In the genomic region with DNA sequence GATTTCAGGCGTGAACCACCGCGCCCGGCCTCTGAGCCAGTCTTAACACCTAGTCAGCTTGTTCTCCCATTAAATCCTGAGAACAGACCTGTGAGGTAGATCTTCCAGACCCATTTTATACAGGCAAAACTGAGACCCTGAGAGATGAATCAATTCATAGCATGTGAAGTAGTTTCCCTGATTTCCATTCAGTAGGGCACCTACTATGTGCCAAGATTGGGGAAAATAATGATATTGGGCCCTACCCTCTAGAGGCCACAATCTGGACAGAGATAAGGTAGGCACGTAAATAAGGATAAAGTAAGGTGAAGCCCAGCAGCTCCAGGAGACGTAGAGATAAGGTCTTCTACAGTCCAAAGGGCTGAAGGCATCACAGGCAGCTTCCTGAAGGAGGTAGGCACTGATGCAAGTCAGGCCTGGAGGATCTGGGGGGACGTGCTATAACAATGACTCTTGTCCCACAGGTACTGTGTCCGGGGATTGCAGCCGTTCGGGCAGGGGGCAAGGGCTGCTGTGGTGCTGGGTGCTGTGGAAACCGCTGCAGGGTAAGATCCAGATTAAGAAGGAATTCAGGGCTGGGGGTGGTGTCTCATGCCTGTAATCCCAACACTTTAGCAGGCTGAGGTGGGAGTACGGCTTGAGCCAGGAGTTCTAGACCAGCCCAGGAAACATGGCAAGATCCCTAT, we compare ENCODE assay signal across 20 cellular contexts. TPM values are rescaled to one million over a fixed set of nuclear protein-coding genes. Genes with fewer than 3 reads are reported as not detected.
A peak's percentile ranks its signal among the peaks of the same experiment; 100 is the strongest.
DNase-seq lines count a peak whose midpoint lies in the region; ATAC-seq, FAIRE-seq and TF ChIP-seq lines count a peak whose summit lies in the region.
"Had no signal": no experiment of that assay in that cellular context is flagged by ENCODE, and none has a peak within 500 bp of the region (broad histone marks: within the 10 kb centered on the region; RNA-seq: fewer than 3 reads in every experiment).

No MANE protein-coding gene starts in this region.

- TF ChIP-seq CTCF in K562 (IDR thresholded peaks at IDR 0.05 in 2 of 3, conservative IDR thresholded peaks at IDR 0.05 in 1 of 3; ENCODE audit: insufficient read depth in 2 of 3, low read depth in 1 of 3, low read length in 3 of 3) (no peak), hepatocyte (IDR thresholded peaks at IDR 0.05; ENCODE audit: poor library complexity) (no peak), ovary (IDR thresholded peaks at IDR 0.05) (no peak)

- no peak overlapping the region for H3K9ac ChIP-seq in K562 (ENCODE audit: insufficient read depth in 1 of 2, low read depth in 2 of 2, low read length in 2 of 2)

- H3K27ac ChIP-seq in K562 (ENCODE audit: extremely low read depth, low read depth, low read length) (no peak overlapping the region), hepatocyte (no peak overlapping the region), small intestine (ENCODE audit: low read depth in 1 of 2, low read length in 1 of 2) (peak overlapping the region in 1 of 2 donors; percentile 63), ovary (no peak overlapping the region)

- 6% methylated on average over 12 of the region's 12 CpGs for WGBS in K562 (ENCODE audit: insufficient coverage, low coverage, missing lambda C conversion rate)
- 81% methylated on average over 12 of the region's 12 CpGs for WGBS in hepatocyte (ENCODE audit: low lambda C conversion rate, missing lambda C conversion rate)
- 60 to 76% (median 64%) methylated on average over 12 of the region's 12 CpGs for WGBS in small intestine, 3 donors
- 72 to 87% (median 74%) methylated on average over 12 of the region's 12 CpGs for WGBS in ovary, 3 donors

- TF ChIP-seq RAD21 in K562 (CRISPR knock-in tag; conservative IDR thresholded peaks at IDR 0.05 in 1 of 2, IDR thresholded peaks at IDR 0.05 in 1 of 2) = no peak

- in situ Hi-C loops in K562 (cut with MboI) = no loop called here

- H3K9me1 ChIP-seq in K562 (ENCODE audit: control insufficient read depth, insufficient read depth, low read length) = no peaks in the 10 kb centered on the region

- peaks cover 3 to 26% of the 10 kb centered on the region in 2 experiments; a peak in 3 of 5 replicates for H3K27me3 ChIP-seq in K562 (ENCODE audit: control insufficient read depth in 2 of 2, insufficient read depth in 2 of 2, low read length in 2 of 2)
- H3K27me3 ChIP-seq in hepatocyte = no peaks in the 10 kb centered on the region
- H3K27me3 ChIP-seq in small intestine (ENCODE audit: control insufficient read depth in 2 of 2, insufficient read depth in 2 of 2, low read length in 2 of 2) = peaks cover 0 to 5% of the 10 kb centered on the region in 2 donors
- H3K27me3 ChIP-seq in ovary = no peaks in the 10 kb centered on the region

- H3K9me3 ChIP-seq in K562 (replicated peaks; ENCODE audit: control insufficient read depth, insufficient read depth, low read depth, low read length) = no peaks in the 10 kb centered on the region
- no peaks in the 10 kb centered on the region for H3K9me3 ChIP-seq in hepatocyte (ENCODE audit: low read depth)
- no peaks in the 10 kb centered on the region for H3K9me3 ChIP-seq in small intestine (ENCODE audit: control insufficient read depth, low read depth)
- no peaks in the 10 kb centered on the region for H3K9me3 ChIP-seq in ovary
- H3K9me3 ChIP-seq: HAP-1 had no signal

- intact Hi-C loops in K562 (cut with micrococcal nuclease) = no loop called here
- intact Hi-C loops in ovary (cut with DNase I) = loop anchor here in 2 of 4 donors (10.0 kb wide), 2 partner anchors 46 to 274 kb away; partner anchors contain the start of genes CXCL16 (in 1 of the 2), MED11 (in 1 of the 2) and ZMYND15 (in 1 of the 2)

- H3K4me3 ChIP-seq in K562 = no peak overlapping the region
- H3K4me3 ChIP-seq in hepatocyte = no peak overlapping the region
- H3K4me3 ChIP-seq in small intestine (ENCODE audit: low read depth in 1 of 2, low read length in 2 of 2) = no peak overlapping the region
- H3K4me3 ChIP-seq in ovary = no peak overlapping the region
- H3K4me3 ChIP-seq: HAP-1 had no signal

- peaks cover 0 to 11% of the 10 kb centered on the region in 2 experiments; a peak in 3 of 5 replicates for H3K4me1 ChIP-seq in K562 (replicated peaks in 1 of 2; ENCODE audit: control insufficient read depth in 2 of 2, insufficient read depth in 2 of 2, low read length in 2 of 2)
- H3K4me1 ChIP-seq in hepatocyte (ENCODE audit: insufficient read depth) = peaks cover 3% of the 10 kb centered on the region
- no peaks in the 10 kb centered on the region for H3K4me1 ChIP-seq in small intestine (ENCODE audit: control insufficient read depth in 2 of 2, insufficient read depth in 1 of 2, low read depth in 1 of 2, low read length in 1 of 2)
- peaks cover 4% of the 10 kb centered on the region for H3K4me1 ChIP-seq in ovary (ENCODE audit: insufficient read depth)
- H3K4me1 ChIP-seq: HAP-1 had no signal

- TF ChIP-seq POLR2A in K562 (conservative IDR thresholded peaks at IDR 0.05) = no peak
- no peak for TF ChIP-seq POLR2A in ovary (IDR thresholded peaks at IDR 0.05)

- no peak for ATAC-seq in K562
- no peak for ATAC-seq in GM21737 (IDR thresholded peaks at IDR 0.05; ENCODE audit: unreplicated experiment)

- no peak overlapping the region for H2AFZ ChIP-seq in K562 (ENCODE audit: low read depth, low read length)
- no peak overlapping the region for H2AFZ ChIP-seq in hepatocyte

- POLR2A ChIA-PET in K562 (lab: Yijun Ruan, JAX) = interaction anchor here (0.6 kb wide), 1 partner anchor 45 kb away, joined by 3 read pairs; no protein-coding TSS in a partner anchor

- H3K4me2 ChIP-seq in K562 (ENCODE audit: insufficient read depth, low read length) (no peak overlapping the region), hepatocyte (no peak overlapping the region)

- no TSS peak for BruUV-seq in K562 (replicated peaks; lab: Mats Ljungman, UMichigan)

- TF ChIP-seq EP300 in K562 (IDR thresholded peaks at IDR 0.05; ENCODE audit: low read length) (no peak), ovary (IDR thresholded peaks at IDR 0.05) (no peak)

- DNase-seq in K562 (ENCODE audit: extremely low read depth in 1 of 4, low spot score in 3 of 4) = no peak
- peak; percentile 26 for DNase-seq in hepatocyte (ENCODE audit: low spot score)
- DNase-seq in small intestine = peak; percentile 86
- DNase-seq in ovary = no peak
- no peak for DNase-seq in globus pallidus (ENCODE audit: low spot score)
- DNase-seq: C1 segment of cervical spinal cord; CD4-positive, alpha-beta memory T cell; COR-L47; DMS153; DND-41; GOT3; HFFc6 had no signal

- H3K79me2 ChIP-seq in K562 (ENCODE audit: control insufficient read depth, insufficient read depth, low read length) (no peaks in the 10 kb centered on the region), hepatocyte (no peaks in the 10 kb centered on the region)

- H3K9me2 ChIP-seq in hepatocyte (replicated peaks; ENCODE audit: insufficient read depth) = no peaks in the 10 kb centered on the region

- CTCF ChIA-PET in K562 (lab: Yijun Ruan, JAX; ENCODE audit: low intra/inter-chr PET ratio) = no interaction called here

- H4K20me1 ChIP-seq in K562 (replicated peaks; ENCODE audit: control insufficient read depth, insufficient read depth, low read length) (no peaks in the 10 kb centered on the region), hepatocyte (ENCODE audit: insufficient read depth, poor library complexity, severe bottlenecking) (no peaks in the 10 kb centered on the region)

- no peak for FAIRE-seq in K562 (lab: Jason Lieb, UNC)
- no peak for FAIRE-seq in small intestine (lab: Jason Lieb, UNC)
- FAIRE-seq: G401.6, GM12892, H54 had no signal

- no peaks in the 10 kb centered on the region for H3K36me3 ChIP-seq in K562 (ENCODE audit: control insufficient read depth, insufficient read depth, low read length)
- no peaks in the 10 kb centered on the region for H3K36me3 ChIP-seq in hepatocyte (replicated peaks; ENCODE audit: insufficient read depth, low read depth)
- H3K36me3 ChIP-seq in small intestine (ENCODE audit: control insufficient read depth in 2 of 2, insufficient read depth in 2 of 2, low read length in 2 of 2) = no peaks in the 10 kb centered on the region
- no peaks in the 10 kb centered on the region for H3K36me3 ChIP-seq in ovary
- H3K36me3 ChIP-seq: HAP-1 had no signal

RNA-seq across cellular contexts. Expression of gene VMO1, which starts 5.7 kb away (rescaled TPM):
- total RNA-seq in K562 (2011; cell fraction: chromatin; rRNA removed; ENCODE audit: low replicate concordance) = not detected in 2 replicates
- total RNA-seq in K562 (2011; cell fraction: nucleolus; rRNA removed) = not detected in 2 replicates
- not detected in 2 replicates for total RNA-seq in K562 (2011; cell fraction: nucleoplasm; rRNA removed)
- total RNA-seq in K562 (2014; rRNA removed) (0.41 TPM in 1 of 2 replicates, not detected in the other), K562 (2014; rRNA removed; fragmentation: Illumina TruSeq; extraction: Trizol) (not detected in 2 replicates), K562 (2015; rRNA removed; fragmentation: Illumina TruSeq; extraction: Trizol) (not detected in 2 replicates), K562 (2021) (0.31 TPM in 1 of 2 replicates, not detected in the other), hepatocyte (0.33 TPM in 1 of 2 replicates, not detected in the other), ovary (1 to 10 TPM in 5 of 7 donors, under 1 TPM in 2; 0.69 to 3.5 (median 1.3) TPM)
- polyA plus RNA-seq in K562 (2011; rRNA removed) (not detected in 2 replicates), K562 (2014; fragmentation: Illumina TruSeq; extraction: Trizol) (not detected in 2 replicates), K562 (2014; fragmentation: Nextera tagmentation; extraction: Ambion mirVana) (not detected), K562 (2014; rRNA removed) (not detected in 2 replicates), hepatocyte (2.7 and 4.3 TPM in 2 replicates), small intestine (1 to 10 TPM; 1.7 to 6.9 (median 6.8) TPM), ovary (1 to 10 TPM in 1 of 2 donors, not detected in 1; 1.1 TPM)
- polyA plus RNA-seq in K562 (2011; cell fraction: cytosol; rRNA removed) = 0.15 and 0.39 TPM in 2 replicates
- polyA plus RNA-seq in K562 (2011; cell fraction: nucleus; rRNA removed) = 0.24 TPM in 1 of 2 replicates, not detected in the other
- 0.30 TPM in 1 of 2 replicates, not detected in the other for polyA plus RNA-seq in K562 (2012)
- not detected in 2 replicates for polyA minus RNA-seq in K562 (2011; rRNA and poly(A)+ RNA removed)
- not detected in 2 replicates for polyA minus RNA-seq in K562 (2011; cell fraction: cytosol; rRNA and poly(A)+ RNA removed)
- not detected in 2 replicates for polyA minus RNA-seq in K562 (2011; cell fraction: nucleus; rRNA and poly(A)+ RNA removed)
- total RNA-seq: A172 had no signal
- polyA plus RNA-seq: CD4-positive, alpha-beta memory T cell had no signal

RNA-seq across cellular contexts. Expression of gene GLTPD2, which starts 8.3 kb away (rescaled TPM):
- not detected in 2 replicates for total RNA-seq in K562 (2011; cell fraction: chromatin; rRNA removed; ENCODE audit: low replicate concordance)
- not detected in 2 replicates for total RNA-seq in K562 (2011; cell fraction: nucleolus; rRNA removed)
- not detected in 2 replicates for total RNA-seq in K562 (2011; cell fraction: nucleoplasm; rRNA removed)
- total RNA-seq in K562 (2014; rRNA removed) = not detected in 2 replicates
- total RNA-seq in K562 (2014; rRNA removed; fragmentation: Illumina TruSeq; extraction: Trizol) = not detected in 2 replicates
- total RNA-seq in K562 (2015; rRNA removed; fragmentation: Illumina TruSeq; extraction: Trizol) = not detected in 2 replicates
- not detected in 2 replicates for total RNA-seq in K562 (2021)
- polyA plus RNA-seq in K562 (2011; rRNA removed) = not detected in 2 replicates
- polyA plus RNA-seq in K562 (2011; cell fraction: cytosol; rRNA removed) = not detected in 2 replicates
- polyA plus RNA-seq in K562 (2011; cell fraction: nucleus; rRNA removed) = not detected in 2 replicates
- 0.12 and 0.22 TPM in 2 replicates for polyA plus RNA-seq in K562 (2012)
- not detected in 2 replicates for polyA plus RNA-seq in K562 (2014; fragmentation: Illumina TruSeq; extraction: Trizol)
- not detected for polyA plus RNA-seq in K562 (2014; fragmentation: Nextera tagmentation; extraction: Ambion mirVana)
- not detected in 2 replicates for polyA plus RNA-seq in K562 (2014; rRNA removed)
- not detected in 2 replicates for polyA minus RNA-seq in K562 (2011; rRNA and poly(A)+ RNA removed)
- polyA minus RNA-seq in K562 (2011; cell fraction: cytosol; rRNA and poly(A)+ RNA removed) = not detected in 2 replicates
- polyA minus RNA-seq in K562 (2011; cell fraction: nucleus; rRNA and poly(A)+ RNA removed) = not detected in 2 replicates
- 36.4 and 40.1 TPM in 2 replicates for total RNA-seq in hepatocyte
- 80.7 and 100.0 TPM in 2 replicates for polyA plus RNA-seq in hepatocyte
- polyA plus RNA-seq in small intestine = 10 to 100 TPM in 2 of 3 donors, 1 to 10 TPM in 1; 4.2 to 49.4 (median 21.2) TPM
- total RNA-seq in ovary = not detected
- not detected for polyA plus RNA-seq in ovary
- total RNA-seq: A172; A673; CD4-positive, alpha-beta memory T cell; HFFc6 had no signal
- polyA plus RNA-seq: BJ; CD4-positive, alpha-beta memory T cell had no signal

RNA-seq across cellular contexts. Expression of gene TM4SF5, which starts 8.8 kb away (rescaled TPM):
- not detected in 2 replicates for total RNA-seq in K562 (2011; cell fraction: chromatin; rRNA removed; ENCODE audit: low replicate concordance)
- total RNA-seq in K562 (2011; cell fraction: nucleolus; rRNA removed) = not detected in 2 replicates
- total RNA-seq in K562 (2011; cell fraction: nucleoplasm; rRNA removed) = not detected in 2 replicates
- total RNA-seq in K562 (2014; rRNA removed) (not detected in 2 replicates), K562 (2014; rRNA removed; fragmentation: Illumina TruSeq; extraction: Trizol) (not detected in 2 replicates), K562 (2015; rRNA removed; fragmentation: Illumina TruSeq; extraction: Trizol) (not detected in 2 replicates), K562 (2021) (not detected in 2 replicates), hepatocyte (16.7 and 20.8 TPM in 2 replicates), ovary (under 1 TPM in 2 of 7 donors, not detected in 5; 0.31 to 0.83 TPM)
- polyA plus RNA-seq in K562 (2011; rRNA removed) (not detected in 2 replicates), K562 (2014; fragmentation: Illumina TruSeq; extraction: Trizol) (not detected in 2 replicates), K562 (2014; fragmentation: Nextera tagmentation; extraction: Ambion mirVana) (not detected), K562 (2014; rRNA removed) (not detected in 2 replicates), hepatocyte (42.6 and 54.0 TPM in 2 replicates), small intestine (100 to 1,000 TPM in 2 of 3 donors, 10 to 100 TPM in 1; 72.5 to 503 (median 491) TPM), ovary (not detected)
- polyA plus RNA-seq in K562 (2011; cell fraction: cytosol; rRNA removed) = not detected in 2 replicates
- not detected in 2 replicates for polyA plus RNA-seq in K562 (2011; cell fraction: nucleus; rRNA removed)
- polyA plus RNA-seq in K562 (2012) = not detected in 2 replicates
- polyA minus RNA-seq in K562 (2011; rRNA and poly(A)+ RNA removed) = not detected in 2 replicates
- not detected in 2 replicates for polyA minus RNA-seq in K562 (2011; cell fraction: cytosol; rRNA and poly(A)+ RNA removed)
- polyA minus RNA-seq in K562 (2011; cell fraction: nucleus; rRNA and poly(A)+ RNA removed) = not detected in 2 replicates
- total RNA-seq: A172; A673; CD4-positive, alpha-beta memory T cell; HFFc6 had no signal
- polyA plus RNA-seq: BJ; CD4-positive, alpha-beta memory T cell had no signal

RNA-seq across cellular contexts. Expression of gene PSMB6, which starts 15.5 kb away (rescaled TPM):
- total RNA-seq in K562 (2011; cell fraction: chromatin; rRNA removed; ENCODE audit: low replicate concordance) = 19.0 and 41.6 TPM in 2 replicates
- total RNA-seq in K562 (2011; cell fraction: nucleolus; rRNA removed) = 45.5 and 47.4 TPM in 2 replicates
- 33.1 and 37.2 TPM in 2 replicates for total RNA-seq in K562 (2011; cell fraction: nucleoplasm; rRNA removed)
- 209 and 307 TPM in 2 replicates for total RNA-seq in K562 (2014; rRNA removed)
- total RNA-seq in K562 (2014; rRNA removed; fragmentation: Illumina TruSeq; extraction: Trizol) = 132 and 163 TPM in 2 replicates
- total RNA-seq in K562 (2015; rRNA removed; fragmentation: Illumina TruSeq; extraction: Trizol) = 196 and 197 TPM in 2 replicates
- total RNA-seq in K562 (2021) = 153 and 159 TPM in 2 replicates
- 185 TPM in 2 replicates for polyA plus RNA-seq in K562 (2011; rRNA removed)
- 318 and 400 TPM in 2 replicates for polyA plus RNA-seq in K562 (2011; cell fraction: cytosol; rRNA removed)
- polyA plus RNA-seq in K562 (2011; cell fraction: nucleus; rRNA removed) = 79.5 and 80.2 TPM in 2 replicates
- polyA plus RNA-seq in K562 (2012) = 133 and 216 TPM in 2 replicates
- 245 and 270 TPM in 2 replicates for polyA plus RNA-seq in K562 (2014; fragmentation: Illumina TruSeq; extraction: Trizol)
- 100 to 1,000 TPM; 345 to 553 TPM for polyA plus RNA-seq in K562 (2014; fragmentation: Nextera tagmentation; extraction: Ambion mirVana)
- 184 and 265 TPM in 2 replicates for polyA plus RNA-seq in K562 (2014; rRNA removed)
- 126 and 163 TPM in 2 replicates for polyA minus RNA-seq in K562 (2011; rRNA and poly(A)+ RNA removed)
- 54.0 and 69.1 TPM in 2 replicates for polyA minus RNA-seq in K562 (2011; cell fraction: cytosol; rRNA and poly(A)+ RNA removed)
- 11.4 and 18.9 TPM in 2 replicates for polyA minus RNA-seq in K562 (2011; cell fraction: nucleus; rRNA and poly(A)+ RNA removed)
- 126 and 154 TPM in 2 replicates for total RNA-seq in hepatocyte
- 287 and 295 TPM in 2 replicates for polyA plus RNA-seq in hepatocyte
- polyA plus RNA-seq in small intestine = 100 to 1,000 TPM; 170 to 219 (median 177) TPM
- 100 to 1,000 TPM in 1 of 7 donors, 10 to 100 TPM in 6; 74.6 to 123 (median 87.9) TPM for total RNA-seq in ovary
- 100 to 1,000 TPM in 1 of 2 donors, 10 to 100 TPM in 1; 87.8 to 111 TPM for polyA plus RNA-seq in ovary

Comparison
In these comparisons a context has a peak if more than half of its experiments do, and no peak if none do; other contexts are left out.
1. DNase-seq: peak in hepatocyte (single experiment) and small intestine (single experiment); none in K562 (0 of 4), ovary (0 of 5) and globus pallidus (single experiment).
2. RNA of gene GLTPD2, which starts 8.3 kb away (polyA plus RNA-seq): 80.7 to 100.0 TPM in hepatocyte and 4.2 to 49.4 TPM in small intestine; not detected in ovary and 0.12 to 0.22 TPM in K562; every median in the first group is over 4 times any median in the second.
3. RNA of gene TM4SF5, which starts 8.8 kb away (polyA plus RNA-seq): 72.5 to 503 TPM in small intestine and 42.6 to 54.0 TPM in hepatocyte; not detected in K562 and not detected in ovary; every median in the first group is over 10 times any median in the second.